ENCODE assay signal across 10 cellular contexts in the genomic region with DNA sequence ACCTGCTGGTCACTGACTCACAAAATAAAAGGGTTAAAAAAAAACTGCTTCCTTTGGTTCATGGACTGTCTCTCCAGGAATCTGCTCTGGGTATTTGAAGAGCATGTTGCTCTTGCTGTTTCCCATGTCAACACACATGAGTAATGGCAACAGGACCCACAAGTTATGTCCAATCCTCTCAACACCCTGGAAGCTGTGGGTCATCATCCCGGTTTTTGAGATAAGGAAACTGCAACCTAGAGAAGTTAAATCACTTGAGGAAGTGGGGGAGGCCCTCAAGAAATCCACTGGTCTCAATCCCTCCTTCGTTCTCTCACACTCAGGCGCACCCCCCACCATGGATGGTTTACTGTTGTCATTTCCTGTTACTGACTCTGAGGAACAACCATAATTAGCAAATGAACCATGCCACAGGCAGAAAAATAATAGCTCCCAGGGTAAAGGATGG. TPM values are rescaled to one million over a fixed set of nuclear protein-coding genes. Genes with fewer than 3 reads are reported as not detected.
DNase-seq lines count a peak whose midpoint lies in the region; ATAC-seq, FAIRE-seq and TF ChIP-seq lines count a peak whose summit lies in the region.
"Had no signal": no experiment of that assay in that cellular context is flagged by ENCODE, and none has a peak within 500 bp of the region (broad histone marks: within the 10 kb centered on the region; RNA-seq: fewer than 3 reads in every experiment).

No MANE protein-coding gene starts in this region.

- ATAC-seq in K562 (peak; percentile 80), HG03135 (IDR thresholded peaks at IDR 0.05; ENCODE audit: unreplicated experiment) (no peak), HG03457 (IDR thresholded peaks at IDR 0.05; ENCODE audit: unreplicated experiment) (no peak)

- H3K4me1 Mint-ChIP-seq in activated CD4-positive, alpha-beta T cell treated with anti-CD3 and anti-CD28 coated beads, Interleukin-2, amount 10 ng/mL, durations not matched to agents 24 days and 14 days: peaks cover 10% of the 10 kb centered on the region

- TF ChIP-seq EP300 in K562 (IDR thresholded peaks at IDR 0.05; ENCODE audit: low read length) (peak; percentile 67), esophagus muscularis mucosa (IDR thresholded peaks at IDR 0.05) (no peak)

- no peaks in the 10 kb centered on the region for H3K27me3 Mint-ChIP-seq in activated CD4-positive, alpha-beta T cell treated with anti-CD3 and anti-CD28 coated beads, Interleukin-2, amount 10 ng/mL, durations not matched to agents 24 days and 14 days

- no peak for TF ChIP-seq POLR2A in K562 (conservative IDR thresholded peaks at IDR 0.05)
- TF ChIP-seq POLR2A in esophagus muscularis mucosa (IDR thresholded peaks at IDR 0.05; ENCODE audit: low read depth): no peak

- POLR2A ChIA-PET in K562 (lab: Yijun Ruan, JAX): interaction anchor here (0.5 to 1.0 kb wide), 5 partner anchors 8 to 111 kb away, joined by 3 to 4 read pairs (median 3); no protein-coding TSS in a partner anchor

- H3K4me3 ChIP-seq in K562 (no peak overlapping the region), neutrophil (ENCODE audit: low read depth in 1 of 2, low read length in 1 of 2) (no peak overlapping the region), esophagus muscularis mucosa (no peak overlapping the region)
- H3K4me3 ChIP-seq: right atrium auricular region had no signal

- H3K27me3 ChIP-seq in K562 (ENCODE audit: control insufficient read depth in 2 of 2, insufficient read depth in 2 of 2, low read length in 2 of 2): no peaks in the 10 kb centered on the region
- no peaks in the 10 kb centered on the region for H3K27me3 ChIP-seq in neutrophil
- no peaks in the 10 kb centered on the region for H3K27me3 ChIP-seq in esophagus muscularis mucosa
- H3K27me3 ChIP-seq: right atrium auricular region had no signal

- H3K9me1 ChIP-seq in K562 (ENCODE audit: control insufficient read depth, insufficient read depth, low read length): no peaks in the 10 kb centered on the region

- intact Hi-C loops in activated CD4-positive, alpha-beta T cell treated with anti-CD3 and anti-CD28 coated beads, Interleukin-2, amount 10 ng/mL, durations not matched to agents 24 days and 14 days (cut with micrococcal nuclease): no loop called here
- intact Hi-C loops in K562 (cut with micrococcal nuclease): no loop called here
- intact Hi-C loops in esophagus muscularis mucosa (cut with DNase I): no loop called here

- peak in 1 of 2 experiments; percentile 32; a peak in 2 of 4 replicates for TF ChIP-seq RAD21 in K562 (CRISPR knock-in tag; conservative IDR thresholded peaks at IDR 0.05 in 1 of 2, IDR thresholded peaks at IDR 0.05 in 1 of 2)

- H3K79me2 ChIP-seq in K562 (ENCODE audit: control insufficient read depth, insufficient read depth, low read length): no peaks in the 10 kb centered on the region

- H3K4me1 ChIP-seq in K562 (replicated peaks in 1 of 2; ENCODE audit: control insufficient read depth in 2 of 2, insufficient read depth in 2 of 2, low read length in 2 of 2): peaks cover 0 to 15% of the 10 kb centered on the region in 2 experiments; a peak in 4 of 5 replicates
- peaks cover 15% of the 10 kb centered on the region in 2 experiments for H3K4me1 ChIP-seq in neutrophil (ENCODE audit: control insufficient read depth in 1 of 2, insufficient read depth in 1 of 2, low read depth in 1 of 2, low read length in 1 of 2)
- no peaks in the 10 kb centered on the region for H3K4me1 ChIP-seq in esophagus muscularis mucosa
- H3K4me1 ChIP-seq: right atrium auricular region had no signal

- H3K36me3 Mint-ChIP-seq in activated CD4-positive, alpha-beta T cell treated with anti-CD3 and anti-CD28 coated beads, Interleukin-2, amount 10 ng/mL, durations not matched to agents 24 days and 14 days (ENCODE audit: low read depth): peaks cover 14% of the 10 kb centered on the region

- CTCF ChIA-PET in K562 (lab: Yijun Ruan, JAX; ENCODE audit: low intra/inter-chr PET ratio): no interaction called here

- peak; percentile 90 for FAIRE-seq in K562 (lab: Jason Lieb, UNC)
- FAIRE-seq: GM12892 had no signal

- no peak overlapping the region for H3K9ac ChIP-seq in K562 (ENCODE audit: insufficient read depth in 1 of 2, low read depth in 2 of 2, low read length in 2 of 2)

- H3K9me3 ChIP-seq in K562 (replicated peaks; ENCODE audit: control insufficient read depth, insufficient read depth, low read depth, low read length) (no peaks in the 10 kb centered on the region), neutrophil (no peaks in the 10 kb centered on the region), esophagus muscularis mucosa (no peaks in the 10 kb centered on the region)
- H3K9me3 ChIP-seq: right atrium auricular region had no signal

- H3K4me3 Mint-ChIP-seq in activated CD4-positive, alpha-beta T cell treated with anti-CD3 and anti-CD28 coated beads, Interleukin-2, amount 10 ng/mL, durations not matched to agents 24 days and 14 days: no peak overlapping the region

- 10% methylated on average over 3 of the region's 3 CpGs for WGBS in K562 (ENCODE audit: insufficient coverage, low coverage, missing lambda C conversion rate)
- 54% methylated on average over 3 of the region's 3 CpGs for WGBS in esophagus muscularis mucosa

- no TSS peak for BruUV-seq in K562 (replicated peaks; lab: Mats Ljungman, UMichigan)

- H3K27ac Mint-ChIP-seq in activated CD4-positive, alpha-beta T cell treated with anti-CD3 and anti-CD28 coated beads, Interleukin-2, amount 10 ng/mL, durations not matched to agents 24 days and 14 days: peak overlapping the region; percentile 83

- DNase-seq in activated CD4-positive, alpha-beta T cell treated with anti-CD3 and anti-CD28 coated beads, Interleukin-2, amount 10 ng/mL, durations not matched to agents 24 days and 14 days: peak; percentile 58
- no peak for DNase-seq in activated CD4-positive, alpha-beta T cell treated with anti-CD3 and anti-CD28 coated beads for 1 hour
- peak; percentile 35 for DNase-seq in NOMO-1 treated with dmso at 0.1 percent for 144 hours (lab: John Stamatoyannopoulos, UW; ENCODE audit: unreplicated experiment)
- DNase-seq in K562 (ENCODE audit: extremely low read depth in 1 of 4, low spot score in 3 of 4): peak in 2 of 4 experiments; percentile 51 to 73
- DNase-seq in esophagus muscularis mucosa (ENCODE audit: extremely low spot score): no peak

- no peaks in the 10 kb centered on the region for H3K9me3 Mint-ChIP-seq in activated CD4-positive, alpha-beta T cell treated with anti-CD3 and anti-CD28 coated beads, Interleukin-2, amount 10 ng/mL, durations not matched to agents 24 days and 14 days

- no peak for TF ChIP-seq CTCF in K562 (IDR thresholded peaks at IDR 0.05 in 2 of 3, conservative IDR thresholded peaks at IDR 0.05 in 1 of 3; ENCODE audit: insufficient read depth in 2 of 3, low read depth in 1 of 3, low read length in 3 of 3)
- no peak for TF ChIP-seq CTCF in neutrophil (IDR thresholded peaks at IDR 0.05)
- no peak for TF ChIP-seq CTCF in esophagus muscularis mucosa (IDR thresholded peaks at IDR 0.05)

- no peak overlapping the region for H2AFZ ChIP-seq in K562 (ENCODE audit: low read depth, low read length)

- in situ Hi-C loops in K562 (cut with MboI): no loop called here

- H4K20me1 ChIP-seq in K562 (replicated peaks; ENCODE audit: control insufficient read depth, insufficient read depth, low read length): peaks cover 3% of the 10 kb centered on the region; the same call in 1 of the 2 replicates

- no peak overlapping the region for H3K4me2 ChIP-seq in K562 (ENCODE audit: insufficient read depth, low read length)

- H3K27ac ChIP-seq in K562 (ENCODE audit: extremely low read depth, low read depth, low read length): peak overlapping the region; percentile 50; the same call in 1 of the 3 replicates
- peak overlapping the region; percentile 81 for H3K27ac ChIP-seq in neutrophil
- H3K27ac ChIP-seq in esophagus muscularis mucosa (replicated peaks in 1 of 4): no peak overlapping the region
- H3K27ac ChIP-seq: right atrium auricular region had no signal

- H3K36me3 ChIP-seq in K562 (ENCODE audit: control insufficient read depth, insufficient read depth, low read length) (peaks cover 17% of the 10 kb centered on the region; the same call in 2 of the 3 replicates), neutrophil (no peaks in the 10 kb centered on the region), esophagus muscularis mucosa (peaks cover 5 to 74% (median 41%) of the 10 kb centered on the region in 4 donors)

RNA-seq across cellular contexts. Expression of gene MAP1LC3A, which starts 12.4 kb away (rescaled TPM):
- total RNA-seq in activated CD4-positive, alpha-beta T cell treated with anti-CD3 and anti-CD28 coated beads, Interleukin-2, amount 10 ng/mL, durations not matched to agents 24 days and 14 days: 3.1 and 3.6 TPM in 2 replicates
- total RNA-seq in K562 (2011; cell fraction: chromatin; rRNA removed; ENCODE audit: low replicate concordance): not detected in 2 replicates
- total RNA-seq in K562 (2011; cell fraction: nucleolus; rRNA removed): not detected in 2 replicates
- not detected in 2 replicates for total RNA-seq in K562 (2011; cell fraction: nucleoplasm; rRNA removed)
- 0.27 TPM in 1 of 2 replicates, not detected in the other for total RNA-seq in K562 (2014; rRNA removed)
- not detected in 2 replicates for total RNA-seq in K562 (2014; rRNA removed; fragmentation: Illumina TruSeq; extraction: Trizol)
- not detected in 2 replicates for total RNA-seq in K562 (2015; rRNA removed; fragmentation: Illumina TruSeq; extraction: Trizol)
- 0.22 and 0.38 TPM in 2 replicates for total RNA-seq in K562 (2021)
- polyA plus RNA-seq in K562 (2011; rRNA removed): not detected in 2 replicates
- polyA plus RNA-seq in K562 (2011; cell fraction: cytosol; rRNA removed): not detected in 2 replicates
- polyA plus RNA-seq in K562 (2011; cell fraction: nucleus; rRNA removed): not detected in 2 replicates
- 0.07 and 0.57 TPM in 2 replicates for polyA plus RNA-seq in K562 (2012)
- polyA plus RNA-seq in K562 (2014; fragmentation: Illumina TruSeq; extraction: Trizol): not detected in 2 replicates
- polyA plus RNA-seq in K562 (2014; fragmentation: Nextera tagmentation; extraction: Ambion mirVana): not detected
- 0.28 TPM in 1 of 2 replicates, not detected in the other for polyA plus RNA-seq in K562 (2014; rRNA removed)
- polyA minus RNA-seq in K562 (2011; rRNA and poly(A)+ RNA removed): not detected in 2 replicates
- not detected in 2 replicates for polyA minus RNA-seq in K562 (2011; cell fraction: cytosol; rRNA and poly(A)+ RNA removed)
- polyA minus RNA-seq in K562 (2011; cell fraction: nucleus; rRNA and poly(A)+ RNA removed): not detected in 2 replicates
- total RNA-seq in esophagus muscularis mucosa: 100 to 1,000 TPM in 3 of 4 donors, 10 to 100 TPM in 1; 83.9 to 152 (median 111) TPM

RNA-seq across cellular contexts. Expression of gene DYNLRB1, which starts 54.7 kb away (rescaled TPM):
- 96.5 and 98.9 TPM in 2 replicates for total RNA-seq in activated CD4-positive, alpha-beta T cell treated with anti-CD3 and anti-CD28 coated beads, Interleukin-2, amount 10 ng/mL, durations not matched to agents 24 days and 14 days
- 29.4 and 46.8 TPM in 2 replicates for total RNA-seq in K562 (2011; cell fraction: chromatin; rRNA removed; ENCODE audit: low replicate concordance)
- 35.2 and 36.5 TPM in 2 replicates for total RNA-seq in K562 (2011; cell fraction: nucleolus; rRNA removed)
- total RNA-seq in K562 (2011; cell fraction: nucleoplasm; rRNA removed): 46.4 and 65.1 TPM in 2 replicates
- total RNA-seq in K562 (2014; rRNA removed) (101 and 142 TPM in 2 replicates), K562 (2014; rRNA removed; fragmentation: Illumina TruSeq; extraction: Trizol) (87.3 and 121 TPM in 2 replicates), K562 (2015; rRNA removed; fragmentation: Illumina TruSeq; extraction: Trizol) (135 and 145 TPM in 2 replicates), K562 (2021) (85.4 and 90.1 TPM in 2 replicates), esophagus muscularis mucosa (100 to 1,000 TPM; 152 to 252 (median 191) TPM)
- polyA plus RNA-seq in K562 (2011; rRNA removed) (80.2 and 113 TPM in 2 replicates), K562 (2014; fragmentation: Illumina TruSeq; extraction: Trizol) (286 and 358 TPM in 2 replicates), K562 (2014; fragmentation: Nextera tagmentation; extraction: Ambion mirVana) (100 to 1,000 TPM; 172 to 191 TPM), K562 (2014; rRNA removed) (48.7 and 59.0 TPM in 2 replicates)
- 151 and 166 TPM in 2 replicates for polyA plus RNA-seq in K562 (2011; cell fraction: cytosol; rRNA removed)
- polyA plus RNA-seq in K562 (2011; cell fraction: nucleus; rRNA removed): 83.7 and 95.9 TPM in 2 replicates
- 237 and 280 TPM in 2 replicates for polyA plus RNA-seq in K562 (2012)
- 99.1 and 105 TPM in 2 replicates for polyA minus RNA-seq in K562 (2011; rRNA and poly(A)+ RNA removed)
- polyA minus RNA-seq in K562 (2011; cell fraction: cytosol; rRNA and poly(A)+ RNA removed): 62.2 and 65.4 TPM in 2 replicates
- polyA minus RNA-seq in K562 (2011; cell fraction: nucleus; rRNA and poly(A)+ RNA removed): 17.4 and 27.9 TPM in 2 replicates

Comparison
In these comparisons a context has a peak if more than half of its experiments do, and no peak if none do; other contexts are left out.
1. DNase-seq: peak in activated CD4-positive, alpha-beta T cell treated with anti-CD3 and anti-CD28 coated beads, Interleukin-2, amount 10 ng/mL, durations not matched to agents 24 days and 14 days (single experiment) and NOMO-1 treated with dmso at 0.1 percent for 144 hours (single experiment); none in activated CD4-positive, alpha-beta T cell treated with anti-CD3 and anti-CD28 coated beads for 1 hour (single experiment) and esophagus muscularis mucosa (single experiment).
2. H3K27ac ChIP-seq: peak in K562 (single experiment) and neutrophil (single experiment); none in esophagus muscularis mucosa (0 of 4).
3. RNA of gene MAP1LC3A, which starts 12.4 kb away (total RNA-seq): 83.9 to 152 TPM in esophagus muscularis mucosa; 3.1 to 3.6 TPM in activated CD4-positive, alpha-beta T cell treated with anti-CD3 and anti-CD28 coated beads, Interleukin-2, amount 10 ng/mL, durations not matched to agents 24 days and 14 days and 0.22 to 0.38 TPM in K562; every median in the first group is over 10 times any median in the second.